In the genomic region with DNA sequence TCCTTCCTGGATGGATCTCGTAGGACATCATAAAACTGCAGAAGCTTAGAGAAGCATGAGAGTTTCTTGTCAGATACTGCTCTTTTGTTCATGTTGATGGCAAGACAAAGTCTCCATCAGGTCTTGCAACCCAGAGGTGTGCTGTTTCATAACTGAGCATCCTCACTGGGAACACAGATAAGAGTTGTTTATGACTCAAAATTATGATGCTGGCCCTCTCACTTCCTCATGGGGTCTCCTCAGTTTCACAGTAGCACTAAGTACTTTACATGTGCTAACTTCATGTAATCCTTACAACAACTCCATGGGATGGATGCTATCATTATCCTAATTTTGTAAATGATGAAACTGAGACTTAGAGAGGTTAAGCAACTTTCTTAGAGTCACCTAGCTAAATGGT, we compare ENCODE assay signal across 2 cellular contexts.
TF ChIP-seq lines count a peak whose summit lies in the region.

No MANE protein-coding gene starts in this region.

TF ChIP-seq in A549, 52 proteins besides CTCF, POLR2A, EP300 and RAD21:
- TF ChIP-seq NFE2L2 (conservative IDR thresholded peaks at IDR 0.05; ENCODE audit: low read length), result no peak
- TF ChIP-seq SREBF2 (IDR thresholded peaks at IDR 0.05), result no peak
- TF ChIP-seq, protein P1, sequence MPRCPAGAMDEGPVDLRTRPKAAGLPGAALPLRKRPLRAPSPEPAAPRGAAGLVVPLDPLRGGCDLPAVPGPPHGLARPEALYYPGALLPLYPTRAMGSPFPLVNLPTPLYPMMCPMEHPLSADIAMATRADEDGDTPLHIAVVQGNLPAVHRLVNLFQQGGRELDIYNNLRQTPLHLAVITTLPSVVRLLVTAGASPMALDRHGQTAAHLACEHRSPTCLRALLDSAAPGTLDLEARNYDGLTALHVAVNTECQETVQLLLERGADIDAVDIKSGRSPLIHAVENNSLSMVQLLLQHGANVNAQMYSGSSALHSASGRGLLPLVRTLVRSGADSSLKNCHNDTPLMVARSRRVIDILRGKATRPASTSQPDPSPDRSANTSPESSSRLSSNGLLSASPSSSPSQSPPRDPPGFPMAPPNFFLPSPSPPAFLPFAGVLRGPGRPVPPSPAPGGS (IDR thresholded peaks at IDR 0.05), result no peak
- TF ChIP-seq, protein P2, sequence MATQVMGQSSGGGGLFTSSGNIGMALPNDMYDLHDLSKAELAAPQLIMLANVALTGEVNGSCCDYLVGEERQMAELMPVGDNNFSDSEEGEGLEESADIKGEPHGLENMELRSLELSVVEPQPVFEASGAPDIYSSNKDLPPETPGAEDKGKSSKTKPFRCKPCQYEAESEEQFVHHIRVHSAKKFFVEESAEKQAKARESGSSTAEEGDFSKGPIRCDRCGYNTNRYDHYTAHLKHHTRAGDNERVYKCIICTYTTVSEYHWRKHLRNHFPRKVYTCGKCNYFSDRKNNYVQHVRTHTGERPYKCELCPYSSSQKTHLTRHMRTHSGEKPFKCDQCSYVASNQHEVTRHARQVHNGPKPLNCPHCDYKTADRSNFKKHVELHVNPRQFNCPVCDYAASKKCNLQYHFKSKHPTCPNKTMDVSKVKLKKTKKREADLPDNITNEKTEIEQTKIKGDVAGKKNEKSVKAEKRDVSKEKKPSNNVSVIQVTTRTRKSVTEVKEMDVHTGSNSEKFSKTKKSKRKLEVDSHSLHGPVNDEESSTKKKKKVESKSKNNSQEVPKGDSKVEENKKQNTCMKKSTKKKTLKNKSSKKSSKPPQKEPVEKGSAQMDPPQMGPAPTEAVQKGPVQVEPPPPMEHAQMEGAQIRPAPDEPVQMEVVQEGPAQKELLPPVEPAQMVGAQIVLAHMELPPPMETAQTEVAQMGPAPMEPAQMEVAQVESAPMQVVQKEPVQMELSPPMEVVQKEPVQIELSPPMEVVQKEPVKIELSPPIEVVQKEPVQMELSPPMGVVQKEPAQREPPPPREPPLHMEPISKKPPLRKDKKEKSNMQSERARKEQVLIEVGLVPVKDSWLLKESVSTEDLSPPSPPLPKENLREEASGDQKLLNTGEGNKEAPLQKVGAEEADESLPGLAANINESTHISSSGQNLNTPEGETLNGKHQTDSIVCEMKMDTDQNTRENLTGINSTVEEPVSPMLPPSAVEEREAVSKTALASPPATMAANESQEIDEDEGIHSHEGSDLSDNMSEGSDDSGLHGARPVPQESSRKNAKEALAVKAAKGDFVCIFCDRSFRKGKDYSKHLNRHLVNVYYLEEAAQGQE (IDR thresholded peaks at IDR 0.05), result no peak
- TF ChIP-seq CBX2 (IDR thresholded peaks at IDR 0.05; ENCODE audit: borderline replicate concordance, low read depth), result no peak
- TF ChIP-seq FOSL2 (IDR thresholded peaks at IDR 0.05), result no peak
- TF ChIP-seq FOSL2 (CRISPR knock-in tag; IDR thresholded peaks at IDR 0.05), result no peak
- TF ChIP-seq EHF (CRISPR knock-in tag; IDR thresholded peaks at IDR 0.05), result no peak
- no peak for TF ChIP-seq KDM5A (IDR thresholded peaks at IDR 0.05)
- TF ChIP-seq HOXA7 (CRISPR knock-in tag; IDR thresholded peaks at IDR 0.05), result no peak
- TF ChIP-seq, protein P3, sequence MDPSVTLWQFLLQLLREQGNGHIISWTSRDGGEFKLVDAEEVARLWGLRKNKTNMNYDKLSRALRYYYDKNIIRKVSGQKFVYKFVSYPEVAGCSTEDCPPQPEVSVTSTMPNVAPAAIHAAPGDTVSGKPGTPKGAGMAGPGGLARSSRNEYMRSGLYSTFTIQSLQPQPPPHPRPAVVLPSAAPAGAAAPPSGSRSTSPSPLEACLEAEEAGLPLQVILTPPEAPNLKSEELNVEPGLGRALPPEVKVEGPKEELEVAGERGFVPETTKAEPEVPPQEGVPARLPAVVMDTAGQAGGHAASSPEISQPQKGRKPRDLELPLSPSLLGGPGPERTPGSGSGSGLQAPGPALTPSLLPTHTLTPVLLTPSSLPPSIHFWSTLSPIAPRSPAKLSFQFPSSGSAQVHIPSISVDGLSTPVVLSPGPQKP (IDR thresholded peaks at IDR 0.05; ENCODE audit: low read depth, low read length), result no peak
- TF ChIP-seq, protein P4, sequence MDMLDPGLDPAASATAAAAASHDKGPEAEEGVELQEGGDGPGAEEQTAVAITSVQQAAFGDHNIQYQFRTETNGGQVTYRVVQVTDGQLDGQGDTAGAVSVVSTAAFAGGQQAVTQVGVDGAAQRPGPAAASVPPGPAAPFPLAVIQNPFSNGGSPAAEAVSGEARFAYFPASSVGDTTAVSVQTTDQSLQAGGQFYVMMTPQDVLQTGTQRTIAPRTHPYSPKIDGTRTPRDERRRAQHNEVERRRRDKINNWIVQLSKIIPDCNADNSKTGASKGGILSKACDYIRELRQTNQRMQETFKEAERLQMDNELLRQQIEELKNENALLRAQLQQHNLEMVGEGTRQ (IDR thresholded peaks at IDR 0.05), result no peak
- no peak for TF ChIP-seq HDAC2 (IDR thresholded peaks at IDR 0.05)
- no peak for TF ChIP-seq CEBPB (IDR thresholded peaks at IDR 0.05)
- no peak for TF ChIP-seq PHF8 (IDR thresholded peaks at IDR 0.05; ENCODE audit: borderline replicate concordance, low read depth)
- no peak for TF ChIP-seq CHD2 (IDR thresholded peaks at IDR 0.05; ENCODE audit: low read length, partially characterized antibody)
- no peak for TF ChIP-seq JUN (IDR thresholded peaks at IDR 0.05)
TF ChIP-seq in A549: peak in this region for 0.

TF ChIP-seq in GM12878, 131 proteins besides CTCF, POLR2A, EP300 and RAD21:
- no peak for TF ChIP-seq BHLHE40 (IDR thresholded peaks at IDR 0.05; ENCODE audit: borderline replicate concordance in 1 of 2, low read depth in 2 of 2, low read length in 1 of 2)
- TF ChIP-seq JUNB (IDR thresholded peaks at IDR 0.05), result 0 out of 2 replicates have a peak, but pooled peaks have one; percentile 12
- no peak for TF ChIP-seq ATF7 (IDR thresholded peaks at IDR 0.05; ENCODE audit: low read depth)
- TF ChIP-seq, protein P5, sequence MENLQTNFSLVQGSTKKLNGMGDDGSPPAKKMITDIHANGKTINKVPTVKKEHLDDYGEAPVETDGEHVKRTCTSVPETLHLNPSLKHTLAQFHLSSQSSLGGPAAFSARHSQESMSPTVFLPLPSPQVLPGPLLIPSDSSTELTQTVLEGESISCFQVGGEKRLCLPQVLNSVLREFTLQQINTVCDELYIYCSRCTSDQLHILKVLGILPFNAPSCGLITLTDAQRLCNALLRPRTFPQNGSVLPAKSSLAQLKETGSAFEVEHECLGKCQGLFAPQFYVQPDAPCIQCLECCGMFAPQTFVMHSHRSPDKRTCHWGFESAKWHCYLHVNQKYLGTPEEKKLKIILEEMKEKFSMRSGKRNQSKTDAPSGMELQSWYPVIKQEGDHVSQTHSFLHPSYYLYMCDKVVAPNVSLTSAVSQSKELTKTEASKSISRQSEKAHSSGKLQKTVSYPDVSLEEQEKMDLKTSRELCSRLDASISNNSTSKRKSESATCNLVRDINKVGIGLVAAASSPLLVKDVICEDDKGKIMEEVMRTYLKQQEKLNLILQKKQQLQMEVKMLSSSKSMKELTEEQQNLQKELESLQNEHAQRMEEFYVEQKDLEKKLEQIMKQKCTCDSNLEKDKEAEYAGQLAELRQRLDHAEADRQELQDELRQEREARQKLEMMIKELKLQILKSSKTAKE (IDR thresholded peaks at IDR 0.05; ENCODE audit: low read depth, poor library complexity, severe bottlenecking), result no peak
- TF ChIP-seq, protein P3 (IDR thresholded peaks at IDR 0.05; ENCODE audit: low read depth, low read length), result no peak
- TF ChIP-seq ETV6 (conservative IDR thresholded peaks at IDR 0.05 in 1 of 2, IDR thresholded peaks at IDR 0.05 in 1 of 2; ENCODE audit: borderline replicate concordance in 1 of 2, low read depth in 1 of 2), result no peak
- TF ChIP-seq SPI1 (IDR thresholded peaks at IDR 0.05; ENCODE audit: borderline replicate concordance, insufficient read depth, low read depth, low read length), result peak; percentile 63
- no peak for TF ChIP-seq ZNF217 (IDR thresholded peaks at IDR 0.05)
- no peak for TF ChIP-seq DPF2 (IDR thresholded peaks at IDR 0.05)
